Comparison of ENCODE assay signal across 26 cellular contexts in genomic region chr14:75752907-75753594, GRCh38.
A peak's percentile ranks its signal among the peaks of the same experiment; 100 is the strongest.
DNase-seq lines count a peak whose midpoint lies in the region; ATAC-seq, FAIRE-seq and TF ChIP-seq lines count a peak whose summit lies in the region.
"Had no signal": no experiment of that assay in that cellular context is flagged by ENCODE, and none has a peak within 500 bp of the region (broad histone marks: within the 10 kb centered on the region; RNA-seq: fewer than 3 reads in every experiment).

No MANE protein-coding gene starts in this region.

- peaks cover 2% of the 10 kb centered on the region for H3K36me3 ChIP-seq in smooth muscle cell (ENCODE audit: low read depth)
- peaks cover 0 to 6% of the 10 kb centered on the region in 2 donors for H3K36me3 ChIP-seq in small intestine (ENCODE audit: control insufficient read depth in 2 of 2, insufficient read depth in 2 of 2, low read length in 2 of 2)
- H3K36me3 ChIP-seq: pancreas had no signal

- H3K9me3 ChIP-seq in smooth muscle cell (replicated peaks; ENCODE audit: low read depth), result no peaks in the 10 kb centered on the region
- H3K9me3 ChIP-seq in small intestine (ENCODE audit: control insufficient read depth, low read depth), result no peaks in the 10 kb centered on the region
- H3K9me3 ChIP-seq: esophagus muscularis mucosa, pancreas, suprapubic skin had no signal

- peak overlapping the region; percentile 75 for H2AFZ ChIP-seq in smooth muscle cell (ENCODE audit: low read depth)

- H3K27ac ChIP-seq in smooth muscle cell (ENCODE audit: low read depth), result peak overlapping the region; percentile 88
- H3K27ac ChIP-seq in small intestine (ENCODE audit: low read depth in 1 of 2, low read length in 1 of 2), result no peak overlapping the region
- H3K27ac ChIP-seq: esophagus muscularis mucosa, pancreas, SK-N-MC, suprapubic skin had no signal

- no peak overlapping the region for H3K9ac ChIP-seq in smooth muscle cell (ENCODE audit: low read depth)

- H3K4me2 ChIP-seq in smooth muscle cell, result peak overlapping the region; percentile 68

- H4K20me1 ChIP-seq in smooth muscle cell (ENCODE audit: low read depth), result no peaks in the 10 kb centered on the region

- peak; percentile 74 for ATAC-seq in SK-N-SH treated with all-trans-retinoic acid at 6 μM for 48 hours
- ATAC-seq: pancreas, right cardiac atrium, WTC11 had no signal

- TF ChIP-seq CTCF in smooth muscle cell (IDR thresholded peaks at IDR 0.05; ENCODE audit: borderline replicate concordance, insufficient read depth, poor library complexity, severe bottlenecking), result no peak

- H3F3A ChIP-seq in smooth muscle cell (ENCODE audit: low read depth), result peaks cover 9% of the 10 kb centered on the region

- H3K79me2 ChIP-seq in smooth muscle cell (ENCODE audit: low read depth), result no peaks in the 10 kb centered on the region

- FAIRE-seq in small intestine (lab: Jason Lieb, UNC), result no peak
- FAIRE-seq: kidney, pancreas had no signal

- no peaks in the 10 kb centered on the region for H3K27me3 ChIP-seq in smooth muscle cell (ENCODE audit: low read depth)
- no peaks in the 10 kb centered on the region for H3K27me3 ChIP-seq in small intestine (ENCODE audit: control insufficient read depth in 2 of 2, insufficient read depth in 2 of 2, low read length in 2 of 2)
- H3K27me3 ChIP-seq: esophagus muscularis mucosa, pancreas, suprapubic skin had no signal

- H3K4me1 ChIP-seq in smooth muscle cell (ENCODE audit: low read depth), result peaks cover 17% of the 10 kb centered on the region
- no peaks in the 10 kb centered on the region for H3K4me1 ChIP-seq in small intestine (ENCODE audit: control insufficient read depth in 2 of 2, insufficient read depth in 1 of 2, low read depth in 1 of 2, low read length in 1 of 2)
- H3K4me1 ChIP-seq: esophagus muscularis mucosa, pancreas, suprapubic skin had no signal

- H3K4me3 ChIP-seq in smooth muscle cell (no peak overlapping the region), small intestine (ENCODE audit: low read depth in 1 of 2, low read length in 2 of 2) (no peak overlapping the region)
- H3K4me3 ChIP-seq: esophagus muscularis mucosa, pancreas, SK-N-MC, suprapubic skin had no signal

- DNase-seq in EH (ENCODE audit: low read depth), result peak; percentile 62
- peak; percentile 63 for DNase-seq in fibroblast of peridontal ligament (ENCODE audit: extremely low read depth)
- DNase-seq in smooth muscle cell (lab: John Stamatoyannopoulos, UW; ENCODE audit: unreplicated experiment), result no peak
- no peak for DNase-seq in NCI-H1048 (lab: John Stamatoyannopoulos, UW)
- no peak for DNase-seq in ureter (ENCODE audit: low spot score)
- no peak for DNase-seq in NCI-H2029 (lab: John Stamatoyannopoulos, UW)
- DNase-seq in small intestine, result no peak
- DNase-seq: activated CD4-positive, alpha-beta memory T cell treated with anti-CD3 and anti-CD28 coated beads for 36 hours; activated naive CD4-positive, alpha-beta T cell; activated T-cell treated with anti-CD3 and anti-CD28 coated beads, Interleukin-2, amount 50 U/mL, for 24 hours; amygdala; CD8-positive, alpha-beta memory T cell; DMS79; effector CD4-positive, alpha-beta T cell; hypothalamus; kidney; NCI-H1436 treated with DMSO at 0.1 percent for 48 hours; NCI-H524 treated with DMSO at 0.1 percent for 48 hours; pancreas; right cardiac atrium; stimulated activated CD4-positive, alpha-beta T cell treated with anti-CD3 and anti-CD28 coated beads, Interleukin-15, amount 100 ng/mL, for 24 hours had no signal

- 62% methylated on average over 4 of the region's 4 CpGs for whole genome bisulfite sequencing in smooth muscle cell (ENCODE audit: low lambda C conversion rate)
- WGBS in small intestine, 3 donors, result 88 to 96% (median 88%) methylated on average over 4 of the region's 4 CpGs

TF ChIP-seq in SK-N-SH treated with all-trans-retinoic acid at 6 μM for 48 hours, 23 proteins besides CTCF, POLR2A, EP300 and RAD21 (continues in another document):
- TF ChIP-seq TCF4 (CRISPR knock-in tag; IDR thresholded peaks at IDR 0.05; ENCODE audit: borderline replicate concordance) (peak; percentile 54), ZC3H10 (CRISPR knock-in tag; IDR thresholded peaks at IDR 0.05) (no peak), POU6F1 (CRISPR knock-in tag; IDR thresholded peaks at IDR 0.05; ENCODE audit: borderline replicate concordance, low read depth) (no peak; the same call in 1 of the 2 replicates), ESRRG (CRISPR knock-in tag; IDR thresholded peaks at IDR 0.05) (no peak), BACH2 (CRISPR knock-in tag; IDR thresholded peaks at IDR 0.05; ENCODE audit: borderline replicate concordance) (no peak), OSR1 (CRISPR knock-in tag; IDR thresholded peaks at IDR 0.05) (no peak), ZNF565 (CRISPR knock-in tag; conservative IDR thresholded peaks at IDR 0.05; ENCODE audit: low read depth) (no peak), ISL1 (CRISPR knock-in tag; IDR thresholded peaks at IDR 0.05) (peak; percentile 95), RARB (CRISPR knock-in tag; IDR thresholded peaks at IDR 0.05) (no peak), SNAI2 (CRISPR knock-in tag; IDR thresholded peaks at IDR 0.05) (no peak), CREB5 (CRISPR knock-in tag; IDR thresholded peaks at IDR 0.05; ENCODE audit: low read depth) (peak; percentile 61; the same call in 1 of the 2 replicates), PPARA (CRISPR knock-in tag; IDR thresholded peaks at IDR 0.05; ENCODE audit: borderline replicate concordance) (no peak), ZFP30 (CRISPR knock-in tag; IDR thresholded peaks at IDR 0.05) (0 out of 2 replicates have a peak, but pooled peaks have one; percentile 14), GLIS3 (CRISPR knock-in tag; IDR thresholded peaks at IDR 0.05) (no peak), TOX (CRISPR knock-in tag; IDR thresholded peaks at IDR 0.05; ENCODE audit: borderline replicate concordance) (no peak), ZFP3 (CRISPR knock-in tag; IDR thresholded peaks at IDR 0.05) (peak; percentile 12; the same call in 1 of the 2 replicates)
- TF ChIP-seq, protein P1, sequence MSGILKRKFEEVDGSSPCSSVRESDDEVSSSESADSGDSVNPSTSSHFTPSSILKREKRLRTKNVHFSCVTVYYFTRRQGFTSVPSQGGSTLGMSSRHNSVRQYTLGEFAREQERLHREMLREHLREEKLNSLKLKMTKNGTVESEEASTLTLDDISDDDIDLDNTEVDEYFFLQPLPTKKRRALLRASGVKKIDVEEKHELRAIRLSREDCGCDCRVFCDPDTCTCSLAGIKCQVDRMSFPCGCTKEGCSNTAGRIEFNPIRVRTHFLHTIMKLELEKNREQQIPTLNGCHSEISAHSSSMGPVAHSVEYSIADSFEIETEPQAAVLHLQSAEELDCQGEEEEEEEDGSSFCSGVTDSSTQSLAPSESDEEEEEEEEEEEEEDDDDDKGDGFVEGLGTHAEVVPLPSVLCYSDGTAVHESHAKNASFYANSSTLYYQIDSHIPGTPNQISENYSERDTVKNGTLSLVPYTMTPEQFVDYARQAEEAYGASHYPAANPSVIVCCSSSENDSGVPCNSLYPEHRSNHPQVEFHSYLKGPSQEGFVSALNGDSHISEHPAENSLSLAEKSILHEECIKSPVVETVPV (CRISPR knock-in tag; IDR thresholded peaks at IDR 0.05), result peak; percentile 59
- TF ChIP-seq, protein P2, sequence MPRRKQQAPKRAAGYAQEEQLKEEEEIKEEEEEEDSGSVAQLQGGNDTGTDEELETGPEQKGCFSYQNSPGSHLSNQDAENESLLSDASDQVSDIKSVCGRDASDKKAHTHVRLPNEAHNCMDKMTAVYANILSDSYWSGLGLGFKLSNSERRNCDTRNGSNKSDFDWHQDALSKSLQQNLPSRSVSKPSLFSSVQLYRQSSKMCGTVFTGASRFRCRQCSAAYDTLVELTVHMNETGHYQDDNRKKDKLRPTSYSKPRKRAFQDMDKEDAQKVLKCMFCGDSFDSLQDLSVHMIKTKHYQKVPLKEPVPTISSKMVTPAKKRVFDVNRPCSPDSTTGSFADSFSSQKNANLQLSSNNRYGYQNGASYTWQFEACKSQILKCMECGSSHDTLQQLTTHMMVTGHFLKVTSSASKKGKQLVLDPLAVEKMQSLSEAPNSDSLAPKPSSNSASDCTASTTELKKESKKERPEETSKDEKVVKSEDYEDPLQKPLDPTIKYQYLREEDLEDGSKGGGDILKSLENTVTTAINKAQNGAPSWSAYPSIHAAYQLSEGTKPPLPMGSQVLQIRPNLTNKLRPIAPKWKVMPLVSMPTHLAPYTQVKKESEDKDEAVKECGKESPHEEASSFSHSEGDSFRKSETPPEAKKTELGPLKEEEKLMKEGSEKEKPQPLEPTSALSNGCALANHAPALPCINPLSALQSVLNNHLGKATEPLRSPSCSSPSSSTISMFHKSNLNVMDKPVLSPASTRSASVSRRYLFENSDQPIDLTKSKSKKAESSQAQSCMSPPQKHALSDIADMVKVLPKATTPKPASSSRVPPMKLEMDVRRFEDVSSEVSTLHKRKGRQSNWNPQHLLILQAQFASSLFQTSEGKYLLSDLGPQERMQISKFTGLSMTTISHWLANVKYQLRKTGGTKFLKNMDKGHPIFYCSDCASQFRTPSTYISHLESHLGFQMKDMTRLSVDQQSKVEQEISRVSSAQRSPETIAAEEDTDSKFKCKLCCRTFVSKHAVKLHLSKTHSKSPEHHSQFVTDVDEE (CRISPR knock-in tag; IDR thresholded peaks at IDR 0.05), result peak; percentile 72

Comparison
In these comparisons a context has a peak if more than half of its experiments do, and no peak if none do; other contexts are left out.
1. DNase-seq: peak in EH (single experiment) and fibroblast of peridontal ligament (single experiment); none in smooth muscle cell (single experiment), NCI-H1048 (single experiment), ureter (single experiment), NCI-H2029 (single experiment) and small intestine (single experiment).